In the genomic region with DNA sequence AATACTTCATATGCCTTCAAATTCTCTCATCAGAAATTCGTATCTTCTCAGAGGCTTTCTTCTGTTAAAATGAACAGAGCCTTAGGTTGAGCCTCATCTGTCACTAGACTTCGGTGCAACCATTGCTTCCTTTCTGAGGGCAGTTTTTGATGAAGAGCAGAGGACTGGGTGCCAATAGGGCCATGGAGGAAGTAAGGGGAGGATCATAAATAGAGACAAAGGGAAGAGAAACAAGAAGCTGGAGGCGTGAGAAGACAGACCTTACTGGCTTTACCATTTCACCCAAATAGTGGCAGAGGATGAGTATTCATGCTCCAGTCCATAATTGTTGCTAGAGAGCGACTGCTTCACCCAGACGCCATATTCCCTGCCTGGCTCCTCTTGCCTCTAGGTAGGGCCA, we compare ENCODE assay signal across 23 cellular contexts.
"Had no signal": no experiment of that assay in that cellular context is flagged by ENCODE, and none has a peak within 500 bp of the region (broad histone marks: within the 10 kb centered on the region; RNA-seq: fewer than 3 reads in every experiment).

No MANE protein-coding gene starts in this region.

- H3K36me3 ChIP-seq: adrenal gland, colonic mucosa had no signal

- FAIRE-seq: RCC 7860 had no signal

- ATAC-seq: activated CD8-positive, alpha-beta T cell treated with anti-CD3 and anti-CD28 coated beads for 36 hours; activated T-cell treated with anti-CD3 and anti-CD28 coated beads, Interleukin-2, amount 50 U/mL, for 72 hours; T-cell had no signal

- H3K9me3 ChIP-seq: adrenal gland, colonic mucosa had no signal

- H3K4me3 ChIP-seq: adrenal gland, colonic mucosa had no signal

- H3K27me3 ChIP-seq: adrenal gland, colonic mucosa had no signal

- DNase-seq: activated CD4-positive, alpha-beta T cell treated with anti-CD3 and anti-CD28 coated beads, Interleukin-2, amount 50 U/mL, for 1 hour; activated CD4-positive, CD25-positive, alpha-beta regulatory T cell; activated CD8-positive, alpha-beta memory T cell treated with anti-CD3 and anti-CD28 coated beads, Interleukin-2, amount 50 U/mL, for 4 hours; activated CD8-positive, alpha-beta T cell treated with anti-CD3 and anti-CD28 coated beads for 36 hours; activated gamma-delta T cell treated with Interleukin-2 at 50 U/mL for 16 hours; activated naive CD4-positive, alpha-beta T cell treated with anti-CD3 and anti-CD28 coated beads, Interleukin-2, amount 50 U/mL, for 16 hours; activated naive CD8-positive, alpha-beta T cell treated with anti-CD3 and anti-CD28 coated beads, Interleukin-2, amount 10 ng/mL, durations not matched to agents 7 days and 5 days; activated T-cell treated with anti-CD3 and anti-CD28 coated beads, Interleukin-2, amount 50 U/mL, for 72 hours; adrenal gland; cerebellar nuclear complex; colonic mucosa; KG1; NCI-H1105 treated with DMSO at 0.1 percent for 48 hours; NCI-H1436 treated with DMSO at 0.1 percent for 48 hours; NCI-H187; NCI-H2081; NCI-H524; SHP77; T-cell; T-helper 2 cell; T1000 had no signal

- H3K4me1 ChIP-seq: adrenal gland, colonic mucosa had no signal

- H3K27ac ChIP-seq: adrenal gland, colonic mucosa, VCaP had no signal
